ENCODE assay signal across 1 cellular context in genomic region chr4:182855312-182855711, GRCh38.
A peak's percentile ranks its signal among the peaks of the same experiment; 100 is the strongest.
TF ChIP-seq lines count a peak whose summit lies in the region.

No MANE protein-coding gene starts in this region.

TF ChIP-seq in HepG2, 621 proteins besides CTCF, POLR2A, EP300 and RAD21 (continued from another document):
- TF ChIP-seq NFAT5 (CRISPR knock-in tag; IDR thresholded peaks at IDR 0.05) (peak; percentile 50; the same call in 1 of the 2 replicates), ZNF687 (CRISPR knock-in tag; IDR thresholded peaks at IDR 0.05) (peak; percentile 96), NR2C2 (CRISPR knock-in tag; IDR thresholded peaks at IDR 0.05; ENCODE audit: borderline replicate concordance) (peak; percentile 82), ZBTB44 (CRISPR knock-in tag; IDR thresholded peaks at IDR 0.05) (no peak), ZMYM3 (CRISPR knock-in tag; IDR thresholded peaks at IDR 0.05) (peak; percentile 77), MXI1 (IDR thresholded peaks at IDR 0.05; ENCODE audit: borderline replicate concordance, low read depth, low read length) (peak; percentile 26; the same call in 1 of the 3 replicates), JUNB (CRISPR knock-in tag; IDR thresholded peaks at IDR 0.05; ENCODE audit: borderline replicate concordance) (peak; percentile 36; the same call in 1 of the 2 replicates), DPF2 (CRISPR knock-in tag; IDR thresholded peaks at IDR 0.05; ENCODE audit: borderline replicate concordance, low read depth) (no peak), ZNF296 (CRISPR knock-in tag; conservative IDR thresholded peaks at IDR 0.05) (no peak), ZFX (CRISPR knock-in tag; IDR thresholded peaks at IDR 0.05; ENCODE audit: low read depth) (peak; percentile 62), EEA1 (CRISPR knock-in tag; IDR thresholded peaks at IDR 0.05; ENCODE audit: borderline replicate concordance) (no peak), ZNF138 (CRISPR knock-in tag; IDR thresholded peaks at IDR 0.05; ENCODE audit: low read depth) (no peak), MYPOP (CRISPR knock-in tag; IDR thresholded peaks at IDR 0.05) (no peak), ZNF652 (CRISPR knock-in tag; IDR thresholded peaks at IDR 0.05; ENCODE audit: borderline replicate concordance, low read depth) (no peak), ZNF672 (CRISPR knock-in tag; IDR thresholded peaks at IDR 0.05) (peak; percentile 31; the same call in 1 of the 2 replicates), ZNF224 (CRISPR knock-in tag; IDR thresholded peaks at IDR 0.05) (no peak), NR2F2 (IDR thresholded peaks at IDR 0.05; ENCODE audit: borderline replicate concordance, low read depth) (no peak), SNAPC2 (CRISPR knock-in tag; IDR thresholded peaks at IDR 0.05) (no peak), ZNF878 (CRISPR knock-in tag; IDR thresholded peaks at IDR 0.05) (no peak), NKX3-1 (CRISPR knock-in tag; IDR thresholded peaks at IDR 0.05) (no peak), CEBPZ (IDR thresholded peaks at IDR 0.05; ENCODE audit: low read length) (no peak), SMARCC2 (IDR thresholded peaks at IDR 0.05) (no peak), MTA1 (CRISPR knock-in tag; IDR thresholded peaks at IDR 0.05; ENCODE audit: borderline replicate concordance) (peak; percentile 28; the same call in 1 of the 2 replicates), PATZ1 (CRISPR knock-in tag; IDR thresholded peaks at IDR 0.05) (peak; percentile 58), SOX13 (IDR thresholded peaks at IDR 0.05) (no peak), SOX13 (CRISPR knock-in tag; conservative IDR thresholded peaks at IDR 0.05 in 1 of 2, IDR thresholded peaks at IDR 0.05 in 1 of 2) (peak in 1 of 2 experiments; percentile 61; a peak in 2 of 4 replicates), ZHX1 (CRISPR knock-in tag; IDR thresholded peaks at IDR 0.05; ENCODE audit: low read depth) (0 out of 2 replicates have a peak, but pooled peaks have one; percentile 21), ZSCAN20 (CRISPR knock-in tag; IDR thresholded peaks at IDR 0.05; ENCODE audit: borderline replicate concordance) (no peak), EHMT2 (IDR thresholded peaks at IDR 0.05; ENCODE audit: borderline replicate concordance, low read depth, low read length) (no peak)
